8 cellular contexts compared by ENCODE assay signal in genomic region chr21:35048706-35049617, GRCh38. TPM values are rescaled to one million over a fixed set of nuclear protein-coding genes. Genes with fewer than 3 reads are reported as not detected.
A peak's percentile ranks its signal among the peaks of the same experiment; 100 is the strongest.
DNase-seq lines count a peak whose midpoint lies in the region; TF ChIP-seq lines count a peak whose summit lies in the region.

TSS of gene RUNX1 (minus strand) at chr21:35049302.

- WGBS in thymus = 5% methylated on average over 14 of the region's 14 CpGs

- no peaks in the 10 kb centered on the region for H3K27me3 ChIP-seq in effector memory CD4-positive, alpha-beta T cell (replicated peaks; ENCODE audit: control insufficient read depth, insufficient read depth, low read length, poor library complexity, severe bottlenecking)
- H3K27me3 ChIP-seq in thymus (ENCODE audit: control insufficient read depth, insufficient read depth) = no peaks in the 10 kb centered on the region

- peak within 1 kb of the TSS; percentile 97 for H3K27ac Mint-ChIP-seq in activated CD4-positive, alpha-beta T cell treated with anti-CD3 and anti-CD28 coated beads, Interleukin-2, amount 10 ng/mL, durations not matched to agents 7 days and 5 days
- peak within 1 kb of the TSS; percentile 34 for H3K27ac Mint-ChIP-seq in nephron progenitor cell

- peaks cover 75% of the 10 kb centered on the region for H3K4me1 Mint-ChIP-seq in activated CD4-positive, alpha-beta T cell treated with anti-CD3 and anti-CD28 coated beads, Interleukin-2, amount 10 ng/mL, durations not matched to agents 7 days and 5 days
- H3K4me1 Mint-ChIP-seq in nephron progenitor cell = peaks cover 76% of the 10 kb centered on the region

- CTCF ChIA-PET in activated CD4-positive, alpha-beta T cell treated with anti-CD3 and anti-CD28 coated beads, Interleukin-2, amount 10 ng/mL, durations not matched to agents 7 days and 5 days (lab: Charles Lee) = interaction anchor here (0.9 to 5.7 kb wide), 7 partner anchors 23 to 476 kb away, joined by 3 to 27 read pairs (median 4); no protein-coding TSS in a partner anchor

- H3K36me3 Mint-ChIP-seq in activated CD4-positive, alpha-beta T cell treated with anti-CD3 and anti-CD28 coated beads, Interleukin-2, amount 10 ng/mL, durations not matched to agents 7 days and 5 days (ENCODE audit: low read depth) = peaks cover 34% of the 10 kb centered on the region
- H3K36me3 Mint-ChIP-seq in nephron progenitor cell (ENCODE audit: low read depth) = no peaks in the 10 kb centered on the region

- DNase-seq in GF-D8 (lab: John Stamatoyannopoulos, UW) (peak; percentile 100), GOT3 (lab: John Stamatoyannopoulos, UW) (peak; percentile 21), M059J (ENCODE audit: low read depth) (peak; percentile 99), nephron progenitor cell (no peak), ecto neural progenitor cell (ENCODE audit: low spot score) (no peak)
- DNase-seq in activated CD4-positive, alpha-beta T cell treated with anti-CD3 and anti-CD28 coated beads, Interleukin-2, amount 10 ng/mL, durations not matched to agents 7 days and 5 days = peak; percentile 88
- peak; percentile 73 to 78 (median 75) for DNase-seq in effector memory CD4-positive, alpha-beta T cell

- no peaks in the 10 kb centered on the region for H3K9me3 ChIP-seq in effector memory CD4-positive, alpha-beta T cell (ENCODE audit: control insufficient read depth, low read length)
- no peaks in the 10 kb centered on the region for H3K9me3 ChIP-seq in thymus (ENCODE audit: control insufficient read depth)

- no peaks in the 10 kb centered on the region for H3K9me3 Mint-ChIP-seq in activated CD4-positive, alpha-beta T cell treated with anti-CD3 and anti-CD28 coated beads, Interleukin-2, amount 10 ng/mL, durations not matched to agents 7 days and 5 days
- H3K9me3 Mint-ChIP-seq in nephron progenitor cell = peaks cover 6% of the 10 kb centered on the region

- H3K27ac ChIP-seq in effector memory CD4-positive, alpha-beta T cell (ENCODE audit: insufficient read depth, low read length, poor library complexity, severe bottlenecking) = peak within 1 kb of the TSS; percentile 92
- peak within 1 kb of the TSS; percentile 98 for H3K27ac ChIP-seq in thymus (ENCODE audit: low read depth)

- TF ChIP-seq CTCF in nephron progenitor cell (IDR thresholded peaks at IDR 0.05) = no peak

- no peaks in the 10 kb centered on the region for H3K27me3 Mint-ChIP-seq in activated CD4-positive, alpha-beta T cell treated with anti-CD3 and anti-CD28 coated beads, Interleukin-2, amount 10 ng/mL, durations not matched to agents 7 days and 5 days
- H3K27me3 Mint-ChIP-seq in nephron progenitor cell (ENCODE audit: low read depth, poor library complexity) = peaks cover 26% of the 10 kb centered on the region

- H3K4me1 ChIP-seq in effector memory CD4-positive, alpha-beta T cell (ENCODE audit: control insufficient read depth, insufficient read depth, low read length, poor library complexity, severe bottlenecking) = peaks cover 48% of the 10 kb centered on the region
- H3K4me1 ChIP-seq in thymus (ENCODE audit: control insufficient read depth, insufficient read depth, low read length) = peaks cover 43% of the 10 kb centered on the region

- H3K4me3 Mint-ChIP-seq in activated CD4-positive, alpha-beta T cell treated with anti-CD3 and anti-CD28 coated beads, Interleukin-2, amount 10 ng/mL, durations not matched to agents 7 days and 5 days = peak within 1 kb of the TSS; percentile 93
- no peak within 1 kb of the TSS for H3K4me3 Mint-ChIP-seq in nephron progenitor cell

- H3K4me3 ChIP-seq in effector memory CD4-positive, alpha-beta T cell (ENCODE audit: insufficient read depth, low read depth, low read length, poor library complexity, severe bottlenecking) = peak within 1 kb of the TSS; percentile 72
- H3K4me3 ChIP-seq in thymus (ENCODE audit: low read length) = peak within 1 kb of the TSS; percentile 82

- POLR2A ChIA-PET in activated CD4-positive, alpha-beta T cell treated with anti-CD3 and anti-CD28 coated beads, Interleukin-2, amount 10 ng/mL, durations not matched to agents 7 days and 5 days (lab: Charles Lee) = interaction anchor here (0.5 to 2.1 kb wide), 7 partner anchors 22 to 1099 kb away, joined by 3 to 11 read pairs (median 4); no protein-coding TSS in a partner anchor

- H3K36me3 ChIP-seq in effector memory CD4-positive, alpha-beta T cell (ENCODE audit: control insufficient read depth, insufficient read depth, low read length) = no peaks in the 10 kb centered on the region
- no peaks in the 10 kb centered on the region for H3K36me3 ChIP-seq in thymus (ENCODE audit: control insufficient read depth, insufficient read depth)

RNA-seq across cellular contexts. Expression of gene RUNX1, which starts in this region (rescaled TPM):
- 13.8 and 43.1 TPM in 2 replicates for total RNA-seq in M059J (2014; rRNA removed; shearing (Covaris generic))
- 10 to 100 TPM; 52.0 to 54.0 TPM for total RNA-seq in activated CD4-positive, alpha-beta T cell treated with anti-CD3 and anti-CD28 coated beads, Interleukin-2, amount 10 ng/mL, durations not matched to agents 7 days and 5 days
- polyA plus RNA-seq in thymus = 29.6 TPM

Comparison
In these comparisons a context has a peak if more than half of its experiments do, and no peak if none do; other contexts are left out.
1. DNase-seq: peak in GF-D8 (single experiment), GOT3 (single experiment), M059J (single experiment), activated CD4-positive, alpha-beta T cell treated with anti-CD3 and anti-CD28 coated beads, Interleukin-2, amount 10 ng/mL, durations not matched to agents 7 days and 5 days (single experiment) and effector memory CD4-positive, alpha-beta T cell (3 of 3); none in nephron progenitor cell (single experiment) and ecto neural progenitor cell (single experiment).